ENCODE assay signal across 2 cellular contexts in genomic region chr2:392181-392920, GRCh38.
TF ChIP-seq lines count a peak whose summit lies in the region.

No MANE protein-coding gene starts in this region.

TF ChIP-seq in HepG2, 621 proteins besides CTCF, POLR2A, EP300 and RAD21:
- TF ChIP-seq MNT (IDR thresholded peaks at IDR 0.05), result peak; percentile 57; the same call in 1 of the 2 replicates
- TF ChIP-seq ZNF292 (CRISPR knock-in tag; IDR thresholded peaks at IDR 0.05; ENCODE audit: borderline replicate concordance, low read depth), result no peak
TF ChIP-seq in HepG2: peak in this region for 1.

TF ChIP-seq in H1, 55 proteins besides CTCF, POLR2A, EP300 and RAD21:
- no peak for TF ChIP-seq MAFK (IDR thresholded peaks at IDR 0.05; ENCODE audit: low read depth, low read length)
- TF ChIP-seq CHD2 (IDR thresholded peaks at IDR 0.05; ENCODE audit: low read length), result no peak
- TF ChIP-seq BRCA1 (IDR thresholded peaks at IDR 0.05; ENCODE audit: low read depth, low read length), result no peak
- TF ChIP-seq SUZ12 (IDR thresholded peaks at IDR 0.05; ENCODE audit: low read length), result no peak
- TF ChIP-seq GABPA (IDR thresholded peaks at IDR 0.05; ENCODE audit: borderline replicate concordance, insufficient read depth, low read length), result no peak
- no peak for TF ChIP-seq RXRA (IDR thresholded peaks at IDR 0.05; ENCODE audit: insufficient read depth, low read depth, low read length)
- TF ChIP-seq YY1 (IDR thresholded peaks at IDR 0.05; ENCODE audit: low read depth, low read length), result no peak
- TF ChIP-seq USF2 (IDR thresholded peaks at IDR 0.05; ENCODE audit: low read length), result no peak
- TF ChIP-seq POU5F1 (IDR thresholded peaks at IDR 0.05; ENCODE audit: low read depth, low read length), result no peak
- no peak for TF ChIP-seq KDM4A (IDR thresholded peaks at IDR 0.05; ENCODE audit: low read depth, low read length, severe bottlenecking)
- no peak for TF ChIP-seq ZNF274 (IDR thresholded peaks at IDR 0.05; ENCODE audit: borderline replicate concordance, extremely low read depth, low read length)
